ENCODE assay signal across 9 cellular contexts in the genomic region with DNA sequence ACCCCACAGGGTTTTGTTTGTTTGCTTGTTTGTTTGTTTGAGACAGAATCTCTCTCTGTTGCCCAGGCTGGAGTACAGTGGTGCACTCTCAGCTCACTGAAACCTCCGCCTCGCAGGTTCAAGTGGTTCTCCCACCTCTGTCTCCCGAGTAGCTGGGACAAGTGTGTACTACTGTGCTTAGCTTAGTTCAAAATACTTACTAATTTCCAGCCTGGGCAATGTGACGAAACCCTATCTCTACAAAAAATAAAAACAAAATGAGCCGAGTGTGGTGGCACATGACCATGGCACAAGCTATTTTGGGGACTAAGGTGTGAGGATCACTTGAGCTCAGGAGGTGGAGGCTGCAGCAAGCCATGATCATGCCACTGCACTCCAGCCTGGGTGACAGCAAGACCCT. TPM values are rescaled to one million over a fixed set of nuclear protein-coding genes. Genes with fewer than 3 reads are reported as not detected.
"Had no signal": no experiment of that assay in that cellular context is flagged by ENCODE, and none has a peak within 500 bp of the region (broad histone marks: within the 10 kb centered on the region; RNA-seq: fewer than 3 reads in every experiment).

No MANE protein-coding gene starts in this region.

- FAIRE-seq: HepG2, HTR-8/SVneo, K562 had no signal

- H3K27ac Mint-ChIP-seq: IgD-negative memory B cell had no signal

- H3K27ac ChIP-seq: HL-60, KMS-11 had no signal

- H3K4me2 ChIP-seq: KMS-11 had no signal

- H3K4me3 Mint-ChIP-seq: IgD-negative memory B cell had no signal

- H3K4me3 ChIP-seq: K562 had no signal

- ATAC-seq: HepG2, K562 had no signal

- H3K9ac ChIP-seq: KMS-11 had no signal

- DNase-seq: IMR-90, KBM-7, KG1 had no signal

RNA-seq across cellular contexts. Expression of a gene that starts 42.7 kb away (rescaled TPM):
- polyA plus RNA-seq: IgD-negative memory B cell had no signal
